Comparison of ENCODE assay signal across 8 cellular contexts in the genomic region with DNA sequence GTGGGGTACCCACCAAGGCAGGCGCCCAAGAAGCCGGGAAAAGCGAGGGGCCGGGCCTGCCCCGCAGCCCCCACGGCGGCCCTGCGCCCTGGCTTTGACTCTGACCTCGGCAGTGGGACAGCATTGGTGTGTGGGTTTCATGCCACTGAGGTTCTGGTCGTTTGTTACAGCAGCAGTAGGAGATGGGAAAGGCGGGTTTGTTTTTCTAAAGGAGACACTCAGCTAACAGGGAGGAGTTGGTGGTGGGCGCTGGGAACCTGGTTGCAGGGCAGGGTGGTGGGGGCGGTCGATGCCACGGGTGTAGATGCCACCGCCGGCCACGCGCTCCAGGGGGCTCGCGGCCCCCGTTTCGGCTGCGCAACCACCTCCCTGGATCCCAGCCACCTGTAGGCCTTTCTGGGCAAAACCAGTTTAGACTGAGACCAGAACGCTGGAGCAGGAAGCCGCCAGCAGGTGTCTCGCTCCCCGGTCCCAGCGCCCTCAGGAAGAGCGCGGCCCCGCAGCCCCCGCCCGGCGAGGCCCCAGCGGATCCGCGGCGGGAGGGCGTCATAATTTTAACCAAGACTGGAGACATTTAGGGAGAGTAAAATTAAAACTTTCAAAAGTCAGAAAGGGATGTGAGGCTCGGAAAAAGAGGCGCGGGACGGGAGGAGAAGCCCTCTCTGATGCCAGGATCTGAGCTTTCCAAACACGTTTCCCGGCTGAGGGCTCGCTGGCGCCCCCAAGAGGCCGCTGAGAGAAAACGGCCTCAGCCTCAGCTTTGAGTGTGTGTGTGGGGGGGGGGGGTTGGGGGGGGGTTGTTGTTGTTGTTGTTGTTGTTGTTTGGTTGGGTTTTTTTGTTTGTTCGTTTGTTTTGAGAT. TPM values are rescaled to one million over a fixed set of nuclear protein-coding genes. Genes with fewer than 3 reads are reported as not detected.
DNase-seq lines count a peak whose midpoint lies in the region; ATAC-seq and TF ChIP-seq lines count a peak whose summit lies in the region.

No MANE protein-coding gene starts in this region.

- H3K36me3 ChIP-seq in Loucy (ENCODE audit: insufficient read depth, low read length), result no peaks in the 10 kb centered on the region
- H3K36me3 ChIP-seq in adipocyte (ENCODE audit: control insufficient read depth, insufficient read depth, low read length, severe bottlenecking), result no peaks in the 10 kb centered on the region
- H3K36me3 ChIP-seq in right atrium auricular region, result no peaks in the 10 kb centered on the region

- H3K4me3 ChIP-seq in Loucy (ENCODE audit: low read length, poor library complexity, severe bottlenecking) (peak overlapping the region; percentile 75), adipocyte (ENCODE audit: low read length) (peak overlapping the region; percentile 81), right atrium auricular region (peak overlapping the region; percentile 41 to 48)

- H3K9ac ChIP-seq in Loucy (ENCODE audit: low read depth, low read length, poor library complexity, severe bottlenecking), result peak overlapping the region; percentile 59
- peak overlapping the region; percentile 80 for H3K9ac ChIP-seq in adipocyte (ENCODE audit: low read length)

- in situ Hi-C loops in SK-MEL-5 (cut with HindIII; ENCODE audit: low pct_unique_long_range_greater_than_20kb, low sequenced_read_pairs), result no loop called here

- H3K79me2 ChIP-seq in Loucy (ENCODE audit: insufficient read depth, low read length), result no peaks in the 10 kb centered on the region

- no peaks in the 10 kb centered on the region for H3K9me2 ChIP-seq in Loucy (replicated peaks; ENCODE audit: low read depth, low read length)

- H3K4me1 ChIP-seq in Loucy (ENCODE audit: insufficient read depth, low read length, poor library complexity, severe bottlenecking) (no peaks in the 10 kb centered on the region), adipocyte (ENCODE audit: control insufficient read depth, insufficient read depth, low read length) (no peaks in the 10 kb centered on the region), right atrium auricular region (no peaks in the 10 kb centered on the region)

- no peaks in the 10 kb centered on the region for H3K9me3 ChIP-seq in Loucy (ENCODE audit: insufficient read depth, low read depth, low read length)
- H3K9me3 ChIP-seq in adipocyte (ENCODE audit: control insufficient read depth, low read length), result no peaks in the 10 kb centered on the region
- no peaks in the 10 kb centered on the region for H3K9me3 ChIP-seq in right atrium auricular region

- H3K27ac ChIP-seq in right atrium auricular region, result peak overlapping the region; percentile 71 to 80

- peak; percentile 94 for DNase-seq in DMS 273 (lab: John Stamatoyannopoulos, UW; ENCODE audit: unreplicated experiment)
- peak; percentile 79 for DNase-seq in SK-MEL-5 (ENCODE audit: low read depth, low spot score)
- DNase-seq in adipocyte (ENCODE audit: low read depth), result peak; percentile 89
- peak; percentile 69 for DNase-seq in right atrium auricular region (ENCODE audit: low spot score)
- peak; percentile 55 for DNase-seq in putamen (ENCODE audit: low spot score)

- no peaks in the 10 kb centered on the region for H4K20me1 ChIP-seq in Loucy (ENCODE audit: insufficient read depth, low read length, poor library complexity, severe bottlenecking)

- H3K4me2 ChIP-seq in Loucy (ENCODE audit: low read depth, low read length, poor library complexity, severe bottlenecking), result peak overlapping the region; percentile 39

- H2AFZ ChIP-seq in Loucy (ENCODE audit: low read length), result peak overlapping the region; percentile 95

- peak; percentile 94 for ATAC-seq in GM21825 (IDR thresholded peaks at IDR 0.05; ENCODE audit: unreplicated experiment)
- no peak for ATAC-seq in GM18873 (IDR thresholded peaks at IDR 0.05; ENCODE audit: low FRiP score, unreplicated experiment)

- H3K27me3 ChIP-seq in Loucy (ENCODE audit: insufficient read depth, low read length, poor library complexity, severe bottlenecking) (no peaks in the 10 kb centered on the region), adipocyte (replicated peaks; ENCODE audit: control insufficient read depth, insufficient read depth, low read length) (peaks cover 3% of the 10 kb centered on the region), right atrium auricular region (no peaks in the 10 kb centered on the region)

- H3F3A ChIP-seq in Loucy (ENCODE audit: low read depth), result no peaks in the 10 kb centered on the region

- peak; percentile 76 for TF ChIP-seq CTCF in Loucy (conservative IDR thresholded peaks at IDR 0.05; ENCODE audit: low read length)
- TF ChIP-seq CTCF in right atrium auricular region (IDR thresholded peaks at IDR 0.05), result peak; percentile 80 to 85

RNA-seq across cellular contexts. Expression of gene CIDEA, which starts 17.4 kb away (rescaled TPM):
- not detected in 2 replicates for total RNA-seq in SK-MEL-5 (2014; rRNA removed; shearing (Covaris generic))
- polyA plus RNA-seq in SK-MEL-5 (2015; cell fraction: cytosol; rRNA removed), result not detected in 2 replicates
- not detected in 2 replicates for polyA plus RNA-seq in SK-MEL-5 (2015; cell fraction: nucleus; rRNA removed)
- total RNA-seq in right atrium auricular region, result 1 to 10 TPM in 1 of 2 donors, under 1 TPM in 1; 0.82 to 3.9 TPM

RNA-seq across cellular contexts. Expression of gene TUBB6, which starts 36.4 kb away (rescaled TPM):
- 32.2 and 33.5 TPM in 2 replicates for total RNA-seq in SK-MEL-5 (2014; rRNA removed; shearing (Covaris generic))
- 42.0 and 50.2 TPM in 2 replicates for polyA plus RNA-seq in SK-MEL-5 (2015; cell fraction: cytosol; rRNA removed)
- polyA plus RNA-seq in SK-MEL-5 (2015; cell fraction: nucleus; rRNA removed), result 14.5 and 29.1 TPM in 2 replicates
- 100 to 1,000 TPM; 158 to 337 TPM for total RNA-seq in right atrium auricular region
